In the genomic region with DNA sequence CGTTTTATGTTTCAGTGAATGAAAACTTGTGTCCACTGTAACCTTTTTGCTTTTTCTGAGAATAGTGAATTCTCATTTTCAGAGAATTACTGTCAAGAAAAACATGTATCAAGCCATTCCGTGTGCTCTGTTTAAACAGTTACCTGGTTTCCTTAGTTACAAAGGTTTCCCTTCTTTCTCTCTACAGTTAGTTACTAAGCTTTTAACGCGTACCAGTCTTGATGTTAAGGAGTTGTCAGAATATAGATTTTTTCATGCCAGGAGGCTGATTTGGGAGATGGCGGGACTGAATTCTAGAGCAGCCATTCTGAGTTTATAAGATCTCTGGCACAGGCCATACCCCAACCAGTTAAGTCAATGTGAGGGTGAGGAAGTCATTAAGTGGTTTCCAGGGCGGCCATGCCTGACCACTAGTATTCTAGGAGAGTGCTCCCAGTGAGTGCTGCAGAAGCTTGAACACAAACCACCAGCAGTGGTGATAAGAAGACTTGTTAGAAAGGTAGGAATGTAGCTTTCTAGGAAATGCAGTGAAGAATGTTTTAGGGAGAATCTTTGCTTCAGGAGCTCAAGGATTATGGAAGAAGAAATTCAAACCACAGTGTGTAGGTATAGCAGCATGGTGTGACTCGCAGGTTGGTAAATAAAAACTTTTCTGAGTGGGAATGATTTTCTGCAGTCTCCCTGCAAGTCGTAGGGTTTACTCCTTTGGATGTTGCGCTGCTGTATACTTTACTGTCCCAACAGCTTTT, we compare ENCODE assay signal across 10 cellular contexts.
DNase-seq lines count a peak whose midpoint lies in the region; ATAC-seq and TF ChIP-seq lines count a peak whose summit lies in the region.
"Had no signal": no experiment of that assay in that cellular context is flagged by ENCODE, and none has a peak within 500 bp of the region (broad histone marks: within the 10 kb centered on the region; RNA-seq: fewer than 3 reads in every experiment).

No MANE protein-coding gene starts in this region.

- no peaks in the 10 kb centered on the region for H3K36me3 Mint-ChIP-seq in WTC11
- H3K36me3 Mint-ChIP-seq in naive thymus-derived CD8-positive, alpha-beta T cell: peaks cover 0 to 13% (median 2%) of the 10 kb centered on the region in 3 donors

- in situ Hi-C loops in GM13976 (cut with MboI; ENCODE audit: low sequenced_read_pairs, unreplicated experiment): no loop called here

- no peaks in the 10 kb centered on the region for H3K9me3 ChIP-seq in SJCRH30 (replicated peaks)

- peaks cover 55% of the 10 kb centered on the region for H3K4me1 Mint-ChIP-seq in WTC11
- peaks cover 23 to 58% (median 53%) of the 10 kb centered on the region in 4 donors for H3K4me1 Mint-ChIP-seq in naive thymus-derived CD8-positive, alpha-beta T cell

- H3K36me3 ChIP-seq in SJCRH30: no peaks in the 10 kb centered on the region
- H3K36me3 ChIP-seq: WERI-Rb-1 had no signal

- POLR2A ChIA-PET in WTC11 (lab: Charles Lee): interaction anchor here (1.5 kb wide), 1 partner anchor 12 kb away, joined by 4 read pairs; no protein-coding TSS in a partner anchor
- POLR2A ChIA-PET in naive thymus-derived CD8-positive, alpha-beta T cell (lab: Charles Lee): no interaction called here

- H3K4me3 Mint-ChIP-seq in WTC11: no peak overlapping the region; the same call in 1 of the 2 replicates
- H3K4me3 Mint-ChIP-seq in naive thymus-derived CD8-positive, alpha-beta T cell: peak overlapping the region in 3 of 10 donors; percentile 39 to 55 (median 42)

- no peaks in the 10 kb centered on the region for H3K4me1 ChIP-seq in SJCRH30

- no peak for TF ChIP-seq CTCF in WTC11 (IDR thresholded peaks at IDR 0.05)
- TF ChIP-seq CTCF in GM13976 (IDR thresholded peaks at IDR 0.05; ENCODE audit: borderline replicate concordance, control extremely low read depth, extremely low read depth, insufficient read depth, missing control alignments): no peak

- ATAC-seq in GM18909 (IDR thresholded peaks at IDR 0.05; ENCODE audit: poor library complexity, unreplicated experiment) (peak; percentile 45), HG03066 (IDR thresholded peaks at IDR 0.05; ENCODE audit: low read depth, unreplicated experiment) (peak; percentile 45), WTC11 (peak; percentile 12; the same call in 1 of the 2 replicates)
- ATAC-seq in naive thymus-derived CD8-positive, alpha-beta T cell: peak; percentile 42 to 71

- DNase-seq in WTC11 (ENCODE audit: low spot score) (no peak), NCI-H2107 (lab: John Stamatoyannopoulos, UW) (no peak), GM13976 (ENCODE audit: low spot score) (no peak), retina (no peak), SJCRH30 (no peak)
- DNase-seq in naive thymus-derived CD8-positive, alpha-beta T cell: no peak
- DNase-seq: stimulated activated CD8-positive, alpha-beta memory T cell treated with anti-CD3 and anti-CD28 coated beads, Interleukin-4, amount 100 ng/mL, for 48 hours; WERI-Rb-1 had no signal

- no peak overlapping the region for H3K27ac ChIP-seq in SJCRH30
- H3K27ac ChIP-seq: WERI-Rb-1 had no signal

- no peak overlapping the region for H3K4me3 ChIP-seq in SJCRH30

- CTCF ChIA-PET in WTC11 (lab: Charles Lee): no interaction called here

- no peaks in the 10 kb centered on the region for H3K27me3 ChIP-seq in SJCRH30

- H3K27me3 Mint-ChIP-seq in WTC11 (ENCODE audit: low read depth): no peaks in the 10 kb centered on the region
- H3K27me3 Mint-ChIP-seq in naive thymus-derived CD8-positive, alpha-beta T cell: no peaks in the 10 kb centered on the region

- peak overlapping the region; percentile 91 for H3K27ac Mint-ChIP-seq in WTC11
- H3K27ac Mint-ChIP-seq in naive thymus-derived CD8-positive, alpha-beta T cell: peak overlapping the region in 8 of 10 donors; percentile 3 to 67 (median 32)

- no peaks in the 10 kb centered on the region for H3K9me3 Mint-ChIP-seq in WTC11
- H3K9me3 Mint-ChIP-seq in naive thymus-derived CD8-positive, alpha-beta T cell: no peaks in the 10 kb centered on the region

TF ChIP-seq in WTC11, 78 proteins besides CTCF, POLR2A, EP300 and RAD21:
- peak; percentile 28; the same call in 1 of the 2 replicates for TF ChIP-seq ZNF263 (CRISPR knock-in tag; IDR thresholded peaks at IDR 0.05; ENCODE audit: low read depth)
- TF ChIP-seq ZNF317 (CRISPR knock-in tag; IDR thresholded peaks at IDR 0.05; ENCODE audit: borderline replicate concordance, low read depth): no peak
- TF ChIP-seq, protein P1, sequence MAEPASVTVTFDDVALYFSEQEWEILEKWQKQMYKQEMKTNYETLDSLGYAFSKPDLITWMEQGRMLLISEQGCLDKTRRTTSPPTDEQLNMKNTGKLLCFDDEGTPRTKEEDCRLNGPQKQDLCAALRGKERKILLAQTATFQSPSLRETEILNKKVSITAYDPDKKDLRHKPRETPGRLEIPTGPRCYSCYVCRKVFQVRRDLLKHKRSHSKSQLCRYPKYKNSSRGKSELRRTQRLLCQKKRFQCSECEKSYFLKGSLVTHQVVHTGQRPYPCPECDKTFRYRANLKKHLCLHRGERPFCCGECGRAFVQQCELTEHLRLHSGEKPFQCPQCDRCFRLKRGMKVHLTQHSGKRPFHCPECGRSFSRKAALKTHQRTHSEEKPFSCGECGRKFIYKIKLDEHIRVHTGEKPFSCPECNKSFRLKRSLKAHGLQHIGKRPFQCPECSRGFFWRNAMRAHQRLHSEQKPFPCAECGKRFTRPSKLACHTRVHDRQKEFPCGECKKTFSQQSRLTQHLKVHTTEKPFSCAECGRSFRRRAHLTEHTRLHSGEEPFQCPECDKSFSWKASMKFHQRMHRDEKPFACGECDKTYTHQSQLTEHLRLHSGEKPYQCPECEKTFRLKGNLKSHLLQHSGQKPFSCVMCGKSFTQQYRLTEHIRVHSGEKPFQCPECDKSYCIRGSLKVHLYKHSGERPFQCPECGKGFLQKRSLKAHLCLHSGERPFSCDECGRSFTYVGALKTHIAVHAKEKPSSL (CRISPR knock-in tag; conservative IDR thresholded peaks at IDR 0.05): no peak
